ENCODE assay signal across 1 cellular context in genomic region chr19:57240311-57241090, GRCh38.
A peak's percentile ranks its signal among the peaks of the same experiment; 100 is the strongest.
TF ChIP-seq lines count a peak whose summit lies in the region.

ZNF805 (plus strand) TSS chr19:57240632; CDS start chr19:57240892, 260 bp downstream.

TF ChIP-seq in HepG2, 621 proteins besides CTCF, POLR2A, EP300 and RAD21 (continued from another document and continues in another):
- TF ChIP-seq KIAA2018 (CRISPR knock-in tag; IDR thresholded peaks at IDR 0.05; ENCODE audit: borderline replicate concordance), result no peak
- TF ChIP-seq PBX2 (CRISPR knock-in tag; IDR thresholded peaks at IDR 0.05), result peak; percentile 54; the same call in 1 of the 2 replicates
- TF ChIP-seq HMG20A (CRISPR knock-in tag; IDR thresholded peaks at IDR 0.05; ENCODE audit: borderline replicate concordance), result no peak
- peak; percentile 25; the same call in 1 of the 2 replicates for TF ChIP-seq ZSCAN22 (CRISPR knock-in tag; IDR thresholded peaks at IDR 0.05)
- peak; percentile 99 for TF ChIP-seq ARID4A (CRISPR knock-in tag; IDR thresholded peaks at IDR 0.05; ENCODE audit: borderline replicate concordance)
- peak; percentile 91 for TF ChIP-seq MAZ (IDR thresholded peaks at IDR 0.05; ENCODE audit: borderline replicate concordance, low read depth, low read length)
- TF ChIP-seq MAZ (CRISPR knock-in tag; IDR thresholded peaks at IDR 0.05; ENCODE audit: low read depth), result peak; percentile 86
- TF ChIP-seq ZNF576 (CRISPR knock-in tag; IDR thresholded peaks at IDR 0.05), result no peak
- TF ChIP-seq ZNF468 (CRISPR knock-in tag; IDR thresholded peaks at IDR 0.05), result no peak
- TF ChIP-seq TEAD2 (CRISPR knock-in tag; IDR thresholded peaks at IDR 0.05), result no peak
- TF ChIP-seq ZNF577 (CRISPR knock-in tag; IDR thresholded peaks at IDR 0.05; ENCODE audit: borderline replicate concordance, low read depth), result no peak
- no peak for TF ChIP-seq SRSF9 (IDR thresholded peaks at IDR 0.05; ENCODE audit: borderline replicate concordance, insufficient read depth, low read depth, low read length, poor library complexity, severe bottlenecking)
- TF ChIP-seq ZNF503 (CRISPR knock-in tag; IDR thresholded peaks at IDR 0.05), result peak; percentile 38; the same call in 1 of the 2 replicates
- 0 out of 2 replicates have a peak, but pooled peaks have one; percentile 73 for TF ChIP-seq FOXC1 (CRISPR knock-in tag; IDR thresholded peaks at IDR 0.05; ENCODE audit: borderline replicate concordance)
- TF ChIP-seq MEF2D (CRISPR knock-in tag; IDR thresholded peaks at IDR 0.05), result 0 out of 2 replicates have a peak, but pooled peaks have one; percentile 51
- TF ChIP-seq SNAI1 (CRISPR knock-in tag; IDR thresholded peaks at IDR 0.05; ENCODE audit: borderline replicate concordance), result no peak
- TF ChIP-seq ZNF331 (CRISPR knock-in tag; IDR thresholded peaks at IDR 0.05), result peak; percentile 35; the same call in 1 of the 2 replicates
- TF ChIP-seq MAFF (IDR thresholded peaks at IDR 0.05; ENCODE audit: low read depth, low read length), result no peak
- no peak for TF ChIP-seq ATF7 (IDR thresholded peaks at IDR 0.05)
- TF ChIP-seq ATF7 (CRISPR knock-in tag; IDR thresholded peaks at IDR 0.05), result no peak
- peak; percentile 95 for TF ChIP-seq YEATS2 (CRISPR knock-in tag; IDR thresholded peaks at IDR 0.05; ENCODE audit: borderline replicate concordance)
- peak; percentile 95 for TF ChIP-seq ZMYM4 (CRISPR knock-in tag; IDR thresholded peaks at IDR 0.05)
- TF ChIP-seq ZFP91 (CRISPR knock-in tag; IDR thresholded peaks at IDR 0.05; ENCODE audit: borderline replicate concordance), result peak; percentile 91
- no peak for TF ChIP-seq HBP1 (CRISPR knock-in tag; IDR thresholded peaks at IDR 0.05; ENCODE audit: low read depth)
- peak; percentile 96; the same call in 1 of the 2 replicates for TF ChIP-seq DZIP1 (CRISPR knock-in tag; IDR thresholded peaks at IDR 0.05)
- no peak for TF ChIP-seq NAIF1 (CRISPR knock-in tag; IDR thresholded peaks at IDR 0.05; ENCODE audit: borderline replicate concordance)
- 0 out of 2 replicates have a peak, but pooled peaks have one; percentile 6 for TF ChIP-seq RARA (CRISPR knock-in tag; IDR thresholded peaks at IDR 0.05)
- no peak for TF ChIP-seq ZNF652 (CRISPR knock-in tag; IDR thresholded peaks at IDR 0.05; ENCODE audit: borderline replicate concordance, low read depth)
- no peak for TF ChIP-seq SIX4 (CRISPR knock-in tag; IDR thresholded peaks at IDR 0.05)
- TF ChIP-seq IKZF1 (IDR thresholded peaks at IDR 0.05), result no peak
- no peak for TF ChIP-seq GPBP1L1 (CRISPR knock-in tag; IDR thresholded peaks at IDR 0.05)
- no peak for TF ChIP-seq DDIT3 (CRISPR knock-in tag; IDR thresholded peaks at IDR 0.05)
